9 cellular contexts compared by ENCODE assay signal in genomic region chr16:4800290-4801041, GRCh38. TPM values are rescaled to one million over a fixed set of nuclear protein-coding genes. Genes with fewer than 3 reads are reported as not detected.
DNase-seq lines count a peak whose midpoint lies in the region; ATAC-seq lines count a peak whose summit lies in the region.
"Had no signal": no experiment of that assay in that cellular context is flagged by ENCODE, and none has a peak within 500 bp of the region (broad histone marks: within the 10 kb centered on the region; RNA-seq: fewer than 3 reads in every experiment).

No MANE protein-coding gene starts in this region.

- ATAC-seq in activated T-cell treated with anti-CD3 and anti-CD28 coated beads, Interleukin-2, amount 50 U/mL, for 72 hours (replicated peaks in 1 of 2): no peak
- ATAC-seq in HG02763 (IDR thresholded peaks at IDR 0.05; ENCODE audit: unreplicated experiment): no peak
- ATAC-seq: psoas muscle had no signal

- no peaks in the 10 kb centered on the region for H3K9me3 Mint-ChIP-seq in activated T-cell treated with anti-CD3 and anti-CD28 coated beads, Interleukin-2, amount 50 U/mL, for 72 hours

- peak overlapping the region; percentile 55 to 56 for H3K4me3 Mint-ChIP-seq in activated T-cell treated with anti-CD3 and anti-CD28 coated beads, Interleukin-2, amount 50 U/mL, for 72 hours

- H3K27ac Mint-ChIP-seq in activated T-cell treated with anti-CD3 and anti-CD28 coated beads, Interleukin-2, amount 50 U/mL, for 72 hours: no peak overlapping the region

- no peaks in the 10 kb centered on the region for H3K27me3 Mint-ChIP-seq in activated T-cell treated with anti-CD3 and anti-CD28 coated beads, Interleukin-2, amount 50 U/mL, for 72 hours (ENCODE audit: low read depth)

- intact Hi-C loops in head of caudate nucleus (cut with DNase I): loop anchor here (5.0 kb wide), 2 partner anchors 33 to 47 kb away; partner anchors contain the start of genes GLYR1, UBN1 and ZNF500

- H3K36me3 Mint-ChIP-seq in activated T-cell treated with anti-CD3 and anti-CD28 coated beads, Interleukin-2, amount 50 U/mL, for 72 hours (ENCODE audit: insufficient read depth in 2 of 2): peaks cover 0 to 1% of the 10 kb centered on the region in 2 donors

- DNase-seq in activated T-cell treated with anti-CD3 and anti-CD28 coated beads, Interleukin-2, amount 50 U/mL, for 72 hours: no peak
- DNase-seq in activated T-cell treated with anti-CD3 and anti-CD28 coated beads for 4 hours: no peak
- DNase-seq in SHP77 treated with DMSO at 0.1 percent for 48 hours (lab: John Stamatoyannopoulos, UW): peak; percentile 47
- peak; percentile 63 to 96 (median 88) for DNase-seq in head of caudate nucleus
- DNase-seq in retina: peak; percentile 16
- no peak for DNase-seq in NCI-H345 (lab: John Stamatoyannopoulos, UW)
- no peak for DNase-seq in 8988T

- H3K4me1 Mint-ChIP-seq in activated T-cell treated with anti-CD3 and anti-CD28 coated beads, Interleukin-2, amount 50 U/mL, for 72 hours (ENCODE audit: low read depth): peaks cover 13% of the 10 kb centered on the region

RNA-seq across cellular contexts. Expression of gene ROGDI, which starts 2.0 kb away (rescaled TPM):
- 1 to 10 TPM; 3.7 to 7.4 TPM for total RNA-seq in activated T-cell treated with anti-CD3 and anti-CD28 coated beads, Interleukin-2, amount 50 U/mL, for 72 hours

RNA-seq across cellular contexts. Expression of gene SMIM22, which starts 5.3 kb away (rescaled TPM):
- total RNA-seq in activated T-cell treated with anti-CD3 and anti-CD28 coated beads, Interleukin-2, amount 50 U/mL, for 72 hours: not detected
- total RNA-seq: psoas muscle had no signal

RNA-seq across cellular contexts. Expression of gene SEPTIN12, which starts 12.3 kb away (rescaled TPM):
- total RNA-seq in activated T-cell treated with anti-CD3 and anti-CD28 coated beads, Interleukin-2, amount 50 U/mL, for 72 hours: not detected
- total RNA-seq: psoas muscle had no signal

RNA-seq across cellular contexts. Expression of gene ZNF500, which starts 33.5 kb away (rescaled TPM):
- 10 to 100 TPM; 14.1 TPM for total RNA-seq in activated T-cell treated with anti-CD3 and anti-CD28 coated beads, Interleukin-2, amount 50 U/mL, for 72 hours

RNA-seq across cellular contexts. Expression of gene GLYR1, which starts 46.6 kb away (rescaled TPM):
- 10 to 100 TPM; 54.9 to 63.6 TPM for total RNA-seq in activated T-cell treated with anti-CD3 and anti-CD28 coated beads, Interleukin-2, amount 50 U/mL, for 72 hours

Comparison
In these comparisons a context has a peak if more than half of its experiments do, and no peak if none do; other contexts are left out.
1. DNase-seq: peak in SHP77 treated with DMSO at 0.1 percent for 48 hours (single experiment), head of caudate nucleus (42 of 42) and retina (single experiment); none in activated T-cell treated with anti-CD3 and anti-CD28 coated beads, Interleukin-2, amount 50 U/mL, for 72 hours (0 of 2), activated T-cell treated with anti-CD3 and anti-CD28 coated beads for 4 hours (single experiment), NCI-H345 (single experiment) and 8988T (single experiment).